Comparison of ENCODE assay signal across 8 cellular contexts in the genomic region with DNA sequence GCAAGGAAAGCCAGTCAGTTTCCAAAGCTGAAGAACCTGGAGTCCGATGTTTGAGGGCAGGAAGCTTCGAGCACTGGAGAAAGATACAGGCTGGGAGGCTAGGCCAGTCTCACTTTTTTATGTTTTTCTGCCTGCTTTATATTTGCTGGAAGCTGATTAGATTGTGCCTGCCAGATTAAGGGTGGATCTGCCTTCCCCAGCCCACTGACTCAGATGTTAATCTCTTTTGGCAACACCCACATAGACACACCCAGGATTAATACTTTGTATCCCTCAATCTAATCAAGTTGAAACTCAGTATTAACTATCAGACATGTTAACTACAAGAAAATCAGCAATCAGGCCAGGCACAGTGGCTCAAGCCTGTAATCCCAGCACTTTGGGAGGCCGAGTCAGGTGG. TPM values are rescaled to one million over a fixed set of nuclear protein-coding genes. Genes with fewer than 3 reads are reported as not detected.
DNase-seq lines count a peak whose midpoint lies in the region; FAIRE-seq and TF ChIP-seq lines count a peak whose summit lies in the region.
"Not testable (repeated sequence)": the region's sequence is repeated elsewhere in the genome, so short reads cannot be mapped to it uniquely, and the experiment has no call there.

No MANE protein-coding gene starts in this region.

- H3K27me3 ChIP-seq in GM23248 (replicated peaks; ENCODE audit: insufficient read depth); esophagus (ENCODE audit: control insufficient read depth in 1 of 2, insufficient read depth in 2 of 2, low read length in 2 of 2); keratinocyte (ENCODE audit: control insufficient read depth, extremely low read depth, insufficient read depth, low read length); stomach: not testable (repeated sequence)

- peak; percentile 14 for DNase-seq in GM23248
- peak; percentile 81 for DNase-seq in NCI-H82 treated with DMSO at 0.1 percent for 48 hours (lab: John Stamatoyannopoulos, UW; ENCODE audit: unreplicated experiment)
- not testable (repeated sequence) for DNase-seq in T-helper 2 cell treated with Interferon-gamma antibody and Interleukin-4, amounts not matched to agents 5 μg/mL and 100 μg/mL, for 36 hours (ENCODE audit: low spot score); activated CD4-positive, alpha-beta memory T cell treated with anti-CD3 and anti-CD28 coated beads for 36 hours; keratinocyte (ENCODE audit: low read depth, low spot score); stomach

- in situ Hi-C loops in GM23248 (cut with MboI) = not testable (repeated sequence)

- not testable (repeated sequence) for H3K4me1 ChIP-seq in GM23248 (ENCODE audit: insufficient read depth); esophagus (ENCODE audit: control insufficient read depth in 2 of 2, insufficient read depth in 2 of 2, low read length in 1 of 2); keratinocyte (ENCODE audit: control insufficient read depth, extremely low read depth, insufficient read depth, low read length)
- H3K4me1 ChIP-seq in stomach = peaks cover 5 to 35% (median 24%) of the 10 kb centered on the region in 4 donors

- H3K4me3 ChIP-seq in GM23248; esophagus (ENCODE audit: low read depth in 1 of 2, low read length in 2 of 2); keratinocyte (ENCODE audit: control insufficient read depth in 2 of 3, extremely low read depth in 1 of 3, insufficient read depth in 2 of 3, low read depth in 1 of 3, low read length in 3 of 3); stomach: not testable (repeated sequence)

- CTCF ChIA-PET in activated CD4-positive, alpha-beta memory T cell treated with anti-CD3 and anti-CD28 coated beads for 36 hours (lab: Charles Lee) = interaction anchor here (0.6 kb wide), 1 partner anchor 17 kb away, joined by 3 read pairs; no protein-coding TSS in a partner anchor

- not testable (repeated sequence) for H3K9me1 ChIP-seq in keratinocyte (ENCODE audit: control insufficient read depth, extremely low read depth, insufficient read depth, low read length)

- not testable (repeated sequence) for TF ChIP-seq CTCF in brain (conservative IDR thresholded peaks at IDR 0.05); keratinocyte (optimal IDR thresholded peaks at IDR 0.05 in 1 of 3, IDR thresholded peaks at IDR 0.05 in 1 of 3, conservative IDR thresholded peaks at IDR 0.05 in 1 of 3; ENCODE audit: extremely low read depth in 1 of 3, insufficient read depth in 2 of 3, low read length in 3 of 3); stomach (IDR thresholded peaks at IDR 0.05)

- H4K20me1 ChIP-seq in GM23248 (ENCODE audit: insufficient read depth); keratinocyte (ENCODE audit: control insufficient read depth, extremely low read depth, insufficient read depth, low read length): not testable (repeated sequence)

- peaks cover 23% of the 10 kb centered on the region for H3K4me1 Mint-ChIP-seq in T-helper 2 cell treated with Interferon-gamma antibody and Interleukin-4, amounts not matched to agents 5 μg/mL and 100 μg/mL, for 36 hours (ENCODE audit: low read depth)
- peaks cover 17% of the 10 kb centered on the region for H3K4me1 Mint-ChIP-seq in activated CD4-positive, alpha-beta memory T cell treated with anti-CD3 and anti-CD28 coated beads for 36 hours (ENCODE audit: low read depth)
- peaks cover 37% of the 10 kb centered on the region for H3K4me1 Mint-ChIP-seq in brain

- not testable (repeated sequence) for H3K9ac ChIP-seq in GM23248; keratinocyte (ENCODE audit: control insufficient read depth, extremely low read depth, insufficient read depth, low read length)

- FAIRE-seq in keratinocyte (lab: Jason Lieb, UNC) = peak; percentile 43

- H3K9me3 ChIP-seq in GM23248 (ENCODE audit: low read depth); esophagus (ENCODE audit: control insufficient read depth in 2 of 2, insufficient read depth in 1 of 2, low read depth in 1 of 2, low read length in 1 of 2); keratinocyte (ENCODE audit: control insufficient read depth, low read depth, low read length); stomach: not testable (repeated sequence)

- not testable (repeated sequence) for TF ChIP-seq EP300 in stomach (IDR thresholded peaks at IDR 0.05)

- not testable (repeated sequence) for H3K27me3 Mint-ChIP-seq in T-helper 2 cell treated with Interferon-gamma antibody and Interleukin-4, amounts not matched to agents 5 μg/mL and 100 μg/mL, for 36 hours (ENCODE audit: low read depth); activated CD4-positive, alpha-beta memory T cell treated with anti-CD3 and anti-CD28 coated beads for 36 hours; brain

- not testable (repeated sequence) for H3K9me3 Mint-ChIP-seq in T-helper 2 cell treated with Interferon-gamma antibody and Interleukin-4, amounts not matched to agents 5 μg/mL and 100 μg/mL, for 36 hours; activated CD4-positive, alpha-beta memory T cell treated with anti-CD3 and anti-CD28 coated beads for 36 hours; brain

- not testable (repeated sequence) for H3K36me3 ChIP-seq in GM23248 (ENCODE audit: low read depth); esophagus (ENCODE audit: control insufficient read depth in 2 of 2, insufficient read depth in 2 of 2, low read length in 1 of 2); keratinocyte (ENCODE audit: control insufficient read depth in 2 of 2, extremely low read depth in 1 of 2, insufficient read depth in 2 of 2, low read length in 2 of 2)
- H3K36me3 ChIP-seq in stomach = peaks cover 2 to 20% (median 18%) of the 10 kb centered on the region in 4 donors

- not testable (repeated sequence) for H3K4me3 Mint-ChIP-seq in T-helper 2 cell treated with Interferon-gamma antibody and Interleukin-4, amounts not matched to agents 5 μg/mL and 100 μg/mL, for 36 hours; activated CD4-positive, alpha-beta memory T cell treated with anti-CD3 and anti-CD28 coated beads for 36 hours
- peak overlapping the region in 2 of 5 experiments; percentile 29 to 62 for H3K4me3 Mint-ChIP-seq in brain

- H3K27ac Mint-ChIP-seq in T-helper 2 cell treated with Interferon-gamma antibody and Interleukin-4, amounts not matched to agents 5 μg/mL and 100 μg/mL, for 36 hours = peak overlapping the region; percentile 15
- H3K27ac Mint-ChIP-seq in activated CD4-positive, alpha-beta memory T cell treated with anti-CD3 and anti-CD28 coated beads for 36 hours = peak overlapping the region; percentile 7
- H3K27ac Mint-ChIP-seq in brain = peak overlapping the region in 3 of 5 experiments; percentile 36 to 80 (median 55)

- not testable (repeated sequence) for TF ChIP-seq POLR2A in stomach (IDR thresholded peaks at IDR 0.05)

- POLR2A ChIA-PET in activated CD4-positive, alpha-beta memory T cell treated with anti-CD3 and anti-CD28 coated beads for 36 hours (lab: Charles Lee) = not testable (repeated sequence)

- WGBS in GM23248 (ENCODE audit: low coverage in 1 of 2, low lambda C conversion rate in 2 of 2, missing lambda C conversion rate in 2 of 2), 2 experiments = 7 to 25% methylated on average over 3 of the region's 3 CpGs
- 45 to 56% methylated on average over 3 of the region's 3 CpGs for WGBS in esophagus, 2 donors
- 64 to 78% (median 69%) methylated on average over 3 of the region's 3 CpGs for WGBS in stomach, 5 donors

- H3K27ac ChIP-seq in GM23248; keratinocyte (ENCODE audit: control insufficient read depth, insufficient read depth, low read length): not testable (repeated sequence)
- H3K27ac ChIP-seq in esophagus (ENCODE audit: low read depth in 2 of 2, low read length in 1 of 2) (peak overlapping the region; percentile 17 to 79), stomach (peak overlapping the region; percentile 15 to 68 (median 35))

- not testable (repeated sequence) for H2AFZ ChIP-seq in GM23248; keratinocyte (ENCODE audit: control insufficient read depth, low read length)

- H3K36me3 Mint-ChIP-seq in T-helper 2 cell treated with Interferon-gamma antibody and Interleukin-4, amounts not matched to agents 5 μg/mL and 100 μg/mL, for 36 hours (ENCODE audit: low read depth) = peaks cover 34% of the 10 kb centered on the region
- H3K36me3 Mint-ChIP-seq in activated CD4-positive, alpha-beta memory T cell treated with anti-CD3 and anti-CD28 coated beads for 36 hours = peaks cover 13% of the 10 kb centered on the region
- H3K36me3 Mint-ChIP-seq in brain = peaks cover 20% of the 10 kb centered on the region

- dilution Hi-C loops in keratinocyte (cut with MboI; ENCODE audit: extremely low pct_ligation_motif_present, low sequenced_read_pairs) = not testable (repeated sequence)

- not testable (repeated sequence) for H3F3A ChIP-seq in GM23248 (ENCODE audit: insufficient read depth)

- not testable (repeated sequence) for H3K79me2 ChIP-seq in GM23248 (ENCODE audit: insufficient read depth); keratinocyte (ENCODE audit: control insufficient read depth, insufficient read depth, low read length)

- not testable (repeated sequence) for H3K4me2 ChIP-seq in GM23248 (ENCODE audit: unreplicated experiment); keratinocyte (ENCODE audit: control insufficient read depth, extremely low read depth, insufficient read depth, low read depth, low read length)

- intact Hi-C loops in activated CD4-positive, alpha-beta memory T cell treated with anti-CD3 and anti-CD28 coated beads for 36 hours (cut with micrococcal nuclease); stomach (cut with DNase I; ENCODE audit: low total_unique reads): not testable (repeated sequence)

- not testable (repeated sequence) for H3K9me2 ChIP-seq in GM23248 (ENCODE audit: insufficient read depth)

RNA-seq across cellular contexts. Expression of gene ASPHD2, which starts 9.7 kb away (rescaled TPM):
- 1.4 and 1.8 TPM in 2 replicates for total RNA-seq in GM23248 (2014; rRNA removed; shearing (Covaris generic))
- polyA plus RNA-seq in GM23248 (2016; fragmentation: Nextera tagmentation; extraction: Ambion mirVana) (0.73 and 1.6 TPM in 2 replicates), brain (ENCODE audit: insufficient read depth, low read depth, low replicate concordance) (8.0 TPM), esophagus (1 to 10 TPM in 1 of 2 donors, under 1 TPM in 1; 0.43 to 1.5 TPM), keratinocyte (3.5 to 4.6 TPM (median 3.6 TPM) in 3 replicates), stomach (1 to 10 TPM in 2 of 3 donors, under 1 TPM in 1; 0.93 to 6.0 (median 1.9) TPM)
- total RNA-seq in activated CD4-positive, alpha-beta memory T cell treated with anti-CD3 and anti-CD28 coated beads for 36 hours = 1 to 10 TPM; 9.2 to 10.0 TPM
- polyA plus RNA-seq in keratinocyte (2011; ENCODE audit: low read depth) = 1.6 TPM
- 3.0 and 3.3 TPM in 2 replicates for polyA plus RNA-seq in keratinocyte (2011; cell fraction: cytosol; rRNA removed)
- 4.5 and 5.3 TPM in 2 replicates for polyA plus RNA-seq in keratinocyte (2011; cell fraction: nucleus; rRNA removed)
- 4.7 and 5.2 TPM in 2 replicates for polyA plus RNA-seq in keratinocyte (2012; ENCODE audit: low replicate concordance)
- polyA minus RNA-seq in keratinocyte = 4.0 to 7.9 TPM (median 4.2 TPM) in 3 replicates
- 7.1 TPM for polyA minus RNA-seq in keratinocyte (2011; cell fraction: cytosol; rRNA and poly(A)+ RNA removed)
- 4.0 TPM in 2 replicates for polyA minus RNA-seq in keratinocyte (2011; cell fraction: nucleus; rRNA and poly(A)+ RNA removed)
- 10 to 100 TPM in 2 of 5 donors, 1 to 10 TPM in 1, under 1 TPM in 2; 0.45 to 48.4 (median 6.1) TPM for total RNA-seq in stomach

RNA-seq across cellular contexts. Expression of gene HPS4, which starts 44.8 kb away (rescaled TPM):
- total RNA-seq in GM23248 (2014; rRNA removed; shearing (Covaris generic)) = 27.1 and 27.6 TPM in 2 replicates
- 16.2 and 17.2 TPM in 2 replicates for polyA plus RNA-seq in GM23248 (2016; fragmentation: Nextera tagmentation; extraction: Ambion mirVana)
- 10 to 100 TPM; 41.7 to 44.3 TPM for total RNA-seq in activated CD4-positive, alpha-beta memory T cell treated with anti-CD3 and anti-CD28 coated beads for 36 hours
- 25.0 TPM for polyA plus RNA-seq in brain (ENCODE audit: insufficient read depth, low read depth, low replicate concordance)
- 10 to 100 TPM; 14.8 TPM for polyA plus RNA-seq in esophagus
- polyA plus RNA-seq in keratinocyte = 15.3 to 21.5 TPM (median 21.3 TPM) in 3 replicates
- 16.5 TPM for polyA plus RNA-seq in keratinocyte (2011; ENCODE audit: low read depth)
- polyA plus RNA-seq in keratinocyte (2011; cell fraction: cytosol; rRNA removed) = 16.2 and 18.5 TPM in 2 replicates
- polyA plus RNA-seq in keratinocyte (2011; cell fraction: nucleus; rRNA removed) = 49.8 and 53.8 TPM in 2 replicates
- polyA plus RNA-seq in keratinocyte (2012; ENCODE audit: low replicate concordance) = 15.7 and 19.2 TPM in 2 replicates
- polyA minus RNA-seq in keratinocyte = 15.9 to 45.2 TPM (median 27.2 TPM) in 3 replicates
- polyA minus RNA-seq in keratinocyte (2011; cell fraction: cytosol; rRNA and poly(A)+ RNA removed) = 21.3 TPM
- polyA minus RNA-seq in keratinocyte (2011; cell fraction: nucleus; rRNA and poly(A)+ RNA removed) = 23.3 and 29.4 TPM in 2 replicates
- 10 to 100 TPM; 12.3 to 46.1 (median 42.7) TPM for total RNA-seq in stomach
- polyA plus RNA-seq in stomach = 10 to 100 TPM; 10.3 to 15.1 (median 13.4) TPM

RNA-seq across cellular contexts. Expression of gene SRRD, which starts 44.9 kb away (rescaled TPM):
- 25.7 and 28.3 TPM in 2 replicates for total RNA-seq in GM23248 (2014; rRNA removed; shearing (Covaris generic))
- polyA plus RNA-seq in GM23248 (2016; fragmentation: Nextera tagmentation; extraction: Ambion mirVana) (20.2 and 22.5 TPM in 2 replicates), brain (ENCODE audit: insufficient read depth, low read depth, low replicate concordance) (17.2 TPM), esophagus (10 to 100 TPM in 1 of 2 donors, 1 to 10 TPM in 1; 7.4 to 11.9 TPM), keratinocyte (30.2 to 45.0 TPM (median 33.0 TPM) in 3 replicates), stomach (10 to 100 TPM in 1 of 3 donors, 1 to 10 TPM in 2; 6.8 to 16.2 (median 9.2) TPM)
- total RNA-seq in activated CD4-positive, alpha-beta memory T cell treated with anti-CD3 and anti-CD28 coated beads for 36 hours = 10 to 100 TPM; 20.6 to 22.0 TPM
- polyA plus RNA-seq in keratinocyte (2011; ENCODE audit: low read depth) = 38.3 TPM
- polyA plus RNA-seq in keratinocyte (2011; cell fraction: cytosol; rRNA removed) = 31.4 and 54.5 TPM in 2 replicates
- polyA plus RNA-seq in keratinocyte (2011; cell fraction: nucleus; rRNA removed) = 19.2 and 23.8 TPM in 2 replicates
- polyA plus RNA-seq in keratinocyte (2012; ENCODE audit: low replicate concordance) = 17.3 and 20.6 TPM in 2 replicates
- 9.2 to 21.2 TPM (median 20.3 TPM) in 3 replicates for polyA minus RNA-seq in keratinocyte
- 6.5 TPM for polyA minus RNA-seq in keratinocyte (2011; cell fraction: cytosol; rRNA and poly(A)+ RNA removed)
- polyA minus RNA-seq in keratinocyte (2011; cell fraction: nucleus; rRNA and poly(A)+ RNA removed) = 3.2 and 8.7 TPM in 2 replicates
- 10 to 100 TPM in 3 of 5 donors, 1 to 10 TPM in 2; 4.0 to 64.2 (median 10.8) TPM for total RNA-seq in stomach
